In the genomic region with DNA sequence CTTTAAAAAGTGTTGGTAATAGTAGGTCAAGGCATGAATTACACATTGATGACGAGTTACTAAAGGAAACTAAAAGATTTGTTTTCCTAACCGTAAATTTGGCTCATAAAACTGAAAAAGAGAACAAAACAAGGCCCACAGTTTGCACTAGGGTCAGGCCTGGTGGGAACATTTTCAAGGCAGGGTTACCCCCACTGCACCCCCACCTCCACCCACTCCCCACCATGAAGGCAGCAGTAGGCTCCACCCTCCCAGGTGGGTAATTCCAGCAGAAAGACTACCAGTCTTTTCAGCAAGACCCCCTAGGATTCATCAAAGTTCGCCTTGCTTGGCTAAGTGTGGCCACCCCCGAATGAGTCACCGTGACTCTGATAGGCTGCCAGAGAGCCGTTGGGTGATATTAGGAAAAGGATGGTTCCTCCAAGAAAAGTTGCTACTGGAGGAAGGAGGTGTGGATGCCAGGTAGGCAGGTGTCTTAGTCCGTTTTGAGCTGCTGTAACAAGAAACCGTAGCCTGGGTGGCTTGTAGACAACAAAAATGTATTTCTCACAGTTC, we compare ENCODE assay signal across 31 cellular contexts. TPM values are rescaled to one million over a fixed set of nuclear protein-coding genes. Genes with fewer than 3 reads are reported as not detected.
DNase-seq lines count a peak whose midpoint lies in the region; ATAC-seq, FAIRE-seq and TF ChIP-seq lines count a peak whose summit lies in the region.
"Had no signal": no experiment of that assay in that cellular context is flagged by ENCODE, and none has a peak within 500 bp of the region (broad histone marks: within the 10 kb centered on the region; RNA-seq: fewer than 3 reads in every experiment).

No MANE protein-coding gene starts in this region.

- FAIRE-seq in HepG2 (lab: Jason Lieb, UNC): no peak
- FAIRE-seq: GM18507 had no signal

- TF ChIP-seq RAD21 in HepG2 (CRISPR knock-in tag; IDR thresholded peaks at IDR 0.05): no peak

- DNase-seq in HepG2 (ENCODE audit: low spot score) (no peak), right lobe of liver (no peak), NB4 (ENCODE audit: low read depth) (peak; percentile 31), left kidney (ENCODE audit: low read depth, low spot score) (peak; percentile 49), upper lobe of right lung (peak; percentile 11), right cardiac atrium (no peak), ecto neural progenitor cell (ENCODE audit: low spot score) (no peak)
- DNase-seq: ACHN; Caco-2; CD4-positive, alpha-beta memory T cell; DMS 273 treated with DMSO at 0.1 percent for 48 hours; DMS79 treated with DMSO at 0.1 percent for 48 hours; GDM1; H7; MM.1S; NCI-H1092; NCI-H1436; NCI-H187 treated with DMSO at 0.1 percent for 48 hours; NCI-H2107; NCI-H226; NCI-H510A treated with DMSO at 0.1 percent for 48 hours; NCI-H748 treated with DMSO at 0.1 percent for 48 hours; NK-92 treated with Interleukin-12 subunit alpha and Interleukin-12 subunit beta, amount 100 ng/mL, for 24 hours; SHP77 treated with DMSO at 0.1 percent for 48 hours; SK-N-SH had no signal

- POLR2A ChIA-PET in HepG2 (lab: Yijun Ruan, JAX): no interaction called here

- 20% methylated on average over 8 of the region's 8 CpGs for WGBS in HepG2 (ENCODE audit: low lambda C conversion rate)
- 43% methylated on average over 6 of the region's 8 CpGs for WGBS in right lobe of liver (ENCODE audit: insufficient coverage, low coverage, low lambda C conversion rate, missing lambda C conversion rate)
- 65% methylated on average over 8 of the region's 8 CpGs for WGBS in right cardiac atrium

- H3K9me3 ChIP-seq in HepG2 (ENCODE audit: low read length): no peaks in the 10 kb centered on the region
- H3K9me3 ChIP-seq in right lobe of liver: no peaks in the 10 kb centered on the region
- no peaks in the 10 kb centered on the region for H3K9me3 ChIP-seq in upper lobe of right lung
- no peaks in the 10 kb centered on the region for H3K9me3 ChIP-seq in right cardiac atrium (ENCODE audit: control insufficient read depth, low read length)
- H3K9me3 ChIP-seq: BLaER1 treated with 17β-estradiol and CSF1 and Interleukin-3, amounts not matched to agents 10 nM and 100 nM; Caco-2; SK-N-SH had no signal

- H3K4me3 ChIP-seq in HepG2 (replicated peaks in 1 of 3; ENCODE audit: insufficient read depth in 1 of 3, low read depth in 2 of 3, low read length in 3 of 3): no peak overlapping the region
- no peak overlapping the region for H3K4me3 ChIP-seq in right lobe of liver
- H3K4me3 ChIP-seq in NB4 (ENCODE audit: low read depth, low read length): no peak overlapping the region
- H3K4me3 ChIP-seq in upper lobe of right lung: no peak overlapping the region
- H3K4me3 ChIP-seq in right cardiac atrium (ENCODE audit: low read length): no peak overlapping the region
- H3K4me3 ChIP-seq: BLaER1 treated with 17β-estradiol and CSF1 and Interleukin-3, amounts not matched to agents 10 nM and 100 nM had no signal

- TF ChIP-seq POLR2A in HepG2 (IDR thresholded peaks at IDR 0.05; ENCODE audit: insufficient read depth in 1 of 2, low read depth in 2 of 2, low read length in 2 of 2) (no peak), right lobe of liver (IDR thresholded peaks at IDR 0.05) (no peak), NB4 (IDR thresholded peaks at IDR 0.05; ENCODE audit: extremely low read depth, insufficient read length) (no peak)

- H3K27me3 ChIP-seq in HepG2 (ENCODE audit: control insufficient read depth in 1 of 2, insufficient read depth in 2 of 2, low read length in 2 of 2) (peaks cover 2 to 36% of the 10 kb centered on the region in 2 experiments; a peak in 3 of 5 replicates), right lobe of liver (no peaks in the 10 kb centered on the region), upper lobe of right lung (peaks cover 5% of the 10 kb centered on the region), right cardiac atrium (ENCODE audit: control insufficient read depth, insufficient read depth) (no peaks in the 10 kb centered on the region)
- H3K27me3 ChIP-seq: BLaER1 treated with 17β-estradiol and CSF1 and Interleukin-3, amounts not matched to agents 10 nM and 100 nM had no signal

- no peaks in the 10 kb centered on the region; the same call in 1 of the 2 replicates for H4K20me1 ChIP-seq in HepG2 (ENCODE audit: insufficient read depth, low read length)
- H4K20me1 ChIP-seq: BLaER1 treated with 17β-estradiol and CSF1 and Interleukin-3, amounts not matched to agents 10 nM and 100 nM had no signal

- TF ChIP-seq CTCF in HepG2 (CRISPR knock-in tag; IDR thresholded peaks at IDR 0.05): no peak
- TF ChIP-seq CTCF in right lobe of liver (IDR thresholded peaks at IDR 0.05): no peak
- no peak for TF ChIP-seq CTCF in NB4 (IDR thresholded peaks at IDR 0.05; ENCODE audit: low read depth, low read length)
- no peak for TF ChIP-seq CTCF in upper lobe of right lung (IDR thresholded peaks at IDR 0.05)

- no peak overlapping the region for H3K9ac ChIP-seq in HepG2 (ENCODE audit: insufficient read depth, low read depth, low read length)
- H3K9ac ChIP-seq: BLaER1 treated with 17β-estradiol and CSF1 and Interleukin-3, amounts not matched to agents 10 nM and 100 nM; SK-N-SH had no signal

- BruUV-seq in HepG2 (replicated peaks; lab: Mats Ljungman, UMichigan): no TSS peak

- in situ Hi-C loops in HepG2 (cut with HindIII; ENCODE audit: extremely low pct_ligation_motif_present, low pct_unique_long_range_greater_than_20kb): no loop called here

- H3K36me3 ChIP-seq in HepG2 (replicated peaks in 1 of 2; ENCODE audit: control insufficient read depth in 1 of 2, insufficient read depth in 2 of 2, low read length in 2 of 2) (no peaks in the 10 kb centered on the region), right lobe of liver (no peaks in the 10 kb centered on the region), upper lobe of right lung (no peaks in the 10 kb centered on the region)
- H3K36me3 ChIP-seq: BLaER1 treated with 17β-estradiol and CSF1 and Interleukin-3, amounts not matched to agents 10 nM and 100 nM had no signal

- H3K79me2 ChIP-seq in HepG2 (ENCODE audit: insufficient read depth, low read length): no peaks in the 10 kb centered on the region

- intact Hi-C loops in HepG2 (cut with micrococcal nuclease; ENCODE audit: unreplicated experiment): no loop called here
- intact Hi-C loops in right lobe of liver (cut with DNase I): no loop called here
- intact Hi-C loops in upper lobe of right lung (cut with DNase I): no loop called here
- intact Hi-C loops in right cardiac atrium (cut with DNase I): no loop called here

- H3K27ac ChIP-seq in HepG2 (ENCODE audit: extremely low read length, insufficient read depth, low read length) (no peak overlapping the region), right lobe of liver (no peak overlapping the region), upper lobe of right lung (no peak overlapping the region), right cardiac atrium (ENCODE audit: low read length) (no peak overlapping the region)
- H3K27ac ChIP-seq: 22Rv1; BLaER1 treated with 17β-estradiol and CSF1 and Interleukin-3, amounts not matched to agents 10 nM and 100 nM; RWPE1 had no signal

- CTCF ChIA-PET in HepG2 (lab: Yijun Ruan, JAX; ENCODE audit: low intra/inter-chr PET ratio, low total read pairs): no interaction called here

- no peak overlapping the region for H3K4me2 ChIP-seq in HepG2 (ENCODE audit: low read depth, low read length)
- H3K4me2 ChIP-seq: BLaER1 treated with 17β-estradiol and CSF1 and Interleukin-3, amounts not matched to agents 10 nM and 100 nM; SK-N-SH had no signal

- no peak; the same call in 2 of the 3 replicates for ATAC-seq in HepG2
- no peak for ATAC-seq in right lobe of liver
- no peak for ATAC-seq in upper lobe of right lung
- ATAC-seq in right cardiac atrium: no peak
- no peak for ATAC-seq in HG03280 (IDR thresholded peaks at IDR 0.05; ENCODE audit: unreplicated experiment)

- H3K4me1 ChIP-seq in HepG2 (ENCODE audit: insufficient read depth, low read length) (peaks cover 6% of the 10 kb centered on the region; the same call in 1 of the 2 replicates), right lobe of liver (no peaks in the 10 kb centered on the region), upper lobe of right lung (no peaks in the 10 kb centered on the region), right cardiac atrium (ENCODE audit: control insufficient read depth, insufficient read depth, low read length) (no peaks in the 10 kb centered on the region)
- H3K4me1 ChIP-seq: Caco-2 had no signal

- no peak overlapping the region for H2AFZ ChIP-seq in HepG2 (ENCODE audit: low read length)

- TF ChIP-seq EP300 in HepG2 (IDR thresholded peaks at IDR 0.05; ENCODE audit: low read depth in 2 of 2, low read length in 2 of 2) (no peak), HepG2 (CRISPR knock-in tag; IDR thresholded peaks at IDR 0.05; ENCODE audit: borderline replicate concordance) (no peak)

RNA-seq across cellular contexts. Expression of gene DNAAF1, which starts 8.6 kb away (rescaled TPM):
- total RNA-seq in HepG2 (2016; rRNA removed; fragmentation: Illumina TruSeq; extraction: Trizol): 0.04 TPM in 1 of 2 replicates, not detected in the other
- total RNA-seq in HepG2 (2016; cell fraction: cytosol; rRNA removed; fragmentation: Illumina TruSeq; extraction: Trizol; ENCODE audit: low read depth): not detected in 2 replicates
- total RNA-seq in HepG2 (2016; cell fraction: insoluble cytoplasmic fraction; rRNA removed; fragmentation: Illumina TruSeq; extraction: Trizol): 0.09 TPM in 1 of 2 replicates, not detected in the other
- total RNA-seq in HepG2 (2016; cell fraction: membrane; rRNA removed; fragmentation: Illumina TruSeq; extraction: Trizol): 0.21 and 0.28 TPM in 2 replicates
- total RNA-seq in HepG2 (2016; cell fraction: nucleus; rRNA removed; fragmentation: Illumina TruSeq; extraction: Trizol): 0.22 and 0.25 TPM in 2 replicates
- polyA plus RNA-seq in HepG2 (2011; rRNA removed): 0.07 TPM in 1 of 2 replicates, not detected in the other
- polyA plus RNA-seq in HepG2 (2011; cell fraction: cytosol; rRNA removed): not detected in 2 replicates
- polyA plus RNA-seq in HepG2 (2011; cell fraction: nucleus; rRNA removed): 0.10 and 0.48 TPM in 2 replicates
- polyA plus RNA-seq in HepG2 (2012): 0.09 TPM in 1 of 2 replicates, not detected in the other
- not detected in 2 replicates for polyA plus RNA-seq in HepG2 (2016; cell fraction: cytosol; fragmentation: Illumina TruSeq; extraction: Trizol; ENCODE audit: low read depth)
- polyA plus RNA-seq in HepG2 (2016; cell fraction: insoluble cytoplasmic fraction; fragmentation: Illumina TruSeq; extraction: Trizol; ENCODE audit: low read depth): not detected in 2 replicates
- polyA plus RNA-seq in HepG2 (2016; cell fraction: membrane; fragmentation: Illumina TruSeq; extraction: Trizol; ENCODE audit: low read depth): not detected in 2 replicates
- 0.35 and 0.44 TPM in 2 replicates for polyA plus RNA-seq in HepG2 (2016; cell fraction: nucleus; fragmentation: Illumina TruSeq; extraction: Trizol; ENCODE audit: insufficient read depth, low read depth)
- 0.37 TPM in 1 of 2 replicates, not detected in the other for polyA minus RNA-seq in HepG2 (2011; rRNA and poly(A)+ RNA removed; ENCODE audit: low replicate concordance)
- not detected in 2 replicates for polyA minus RNA-seq in HepG2 (2011; cell fraction: cytosol; rRNA and poly(A)+ RNA removed)
- polyA minus RNA-seq in HepG2 (2011; cell fraction: nucleus; rRNA and poly(A)+ RNA removed): 0.37 TPM in 1 of 2 replicates, not detected in the other
- total RNA-seq in right lobe of liver: 1 to 10 TPM in 3 of 6 experiments, under 1 TPM in 1, not detected in 2; 0.37 to 5.6 (median 2.1) TPM
- 0.49 TPM for total RNA-seq in upper lobe of right lung
- total RNA-seq in right cardiac atrium: under 1 TPM in 2 of 4 donors, not detected in 2; 0.14 to 0.28 TPM
- 0.68 TPM for polyA plus RNA-seq in right cardiac atrium
- total RNA-seq: LHCN-M2 had no signal

RNA-seq across cellular contexts. Expression of gene HSDL1, which starts 8.8 kb away (rescaled TPM):
- total RNA-seq in HepG2 (2016; rRNA removed; fragmentation: Illumina TruSeq; extraction: Trizol): 41.0 and 49.7 TPM in 2 replicates
- 7.8 and 9.0 TPM in 2 replicates for total RNA-seq in HepG2 (2016; cell fraction: cytosol; rRNA removed; fragmentation: Illumina TruSeq; extraction: Trizol; ENCODE audit: low read depth)
- 44.0 and 52.4 TPM in 2 replicates for total RNA-seq in HepG2 (2016; cell fraction: insoluble cytoplasmic fraction; rRNA removed; fragmentation: Illumina TruSeq; extraction: Trizol)
- total RNA-seq in HepG2 (2016; cell fraction: membrane; rRNA removed; fragmentation: Illumina TruSeq; extraction: Trizol): 24.0 and 24.1 TPM in 2 replicates
- 44.3 and 51.5 TPM in 2 replicates for total RNA-seq in HepG2 (2016; cell fraction: nucleus; rRNA removed; fragmentation: Illumina TruSeq; extraction: Trizol)
- 38.5 and 49.2 TPM in 2 replicates for polyA plus RNA-seq in HepG2 (2011; rRNA removed)
- polyA plus RNA-seq in HepG2 (2011; cell fraction: cytosol; rRNA removed): 16.7 and 25.9 TPM in 2 replicates
- polyA plus RNA-seq in HepG2 (2011; cell fraction: nucleus; rRNA removed): 63.7 and 74.4 TPM in 2 replicates
- 37.4 and 44.3 TPM in 2 replicates for polyA plus RNA-seq in HepG2 (2012)
- 4.0 and 5.2 TPM in 2 replicates for polyA plus RNA-seq in HepG2 (2016; cell fraction: cytosol; fragmentation: Illumina TruSeq; extraction: Trizol; ENCODE audit: low read depth)
- 31.8 and 35.8 TPM in 2 replicates for polyA plus RNA-seq in HepG2 (2016; cell fraction: insoluble cytoplasmic fraction; fragmentation: Illumina TruSeq; extraction: Trizol; ENCODE audit: low read depth)
- 9.4 and 9.5 TPM in 2 replicates for polyA plus RNA-seq in HepG2 (2016; cell fraction: membrane; fragmentation: Illumina TruSeq; extraction: Trizol; ENCODE audit: low read depth)
- polyA plus RNA-seq in HepG2 (2016; cell fraction: nucleus; fragmentation: Illumina TruSeq; extraction: Trizol; ENCODE audit: insufficient read depth, low read depth): 82.3 and 86.1 TPM in 2 replicates
- polyA minus RNA-seq in HepG2 (2011; rRNA and poly(A)+ RNA removed; ENCODE audit: low replicate concordance): 16.9 and 31.3 TPM in 2 replicates
- 17.4 and 22.4 TPM in 2 replicates for polyA minus RNA-seq in HepG2 (2011; cell fraction: cytosol; rRNA and poly(A)+ RNA removed)
- polyA minus RNA-seq in HepG2 (2011; cell fraction: nucleus; rRNA and poly(A)+ RNA removed): 37.8 and 49.3 TPM in 2 replicates
- 1 to 10 TPM; 4.3 to 8.1 (median 6.2) TPM for total RNA-seq in right lobe of liver
- 31.0 TPM for total RNA-seq in upper lobe of right lung
- 10 to 100 TPM; 19.8 to 34.8 (median 26.5) TPM for total RNA-seq in right cardiac atrium
- 15.0 TPM for polyA plus RNA-seq in right cardiac atrium

RNA-seq across cellular contexts. Expression of gene TAF1C, which starts 33.1 kb away (rescaled TPM):
- total RNA-seq in HepG2 (2016; rRNA removed; fragmentation: Illumina TruSeq; extraction: Trizol): 8.3 and 15.6 TPM in 2 replicates
- total RNA-seq in HepG2 (2016; cell fraction: cytosol; rRNA removed; fragmentation: Illumina TruSeq; extraction: Trizol; ENCODE audit: low read depth): 9.0 and 11.9 TPM in 2 replicates
- total RNA-seq in HepG2 (2016; cell fraction: insoluble cytoplasmic fraction; rRNA removed; fragmentation: Illumina TruSeq; extraction: Trizol): 5.7 and 17.7 TPM in 2 replicates
- 9.2 and 10.3 TPM in 2 replicates for total RNA-seq in HepG2 (2016; cell fraction: membrane; rRNA removed; fragmentation: Illumina TruSeq; extraction: Trizol)
- 33.5 and 39.8 TPM in 2 replicates for total RNA-seq in HepG2 (2016; cell fraction: nucleus; rRNA removed; fragmentation: Illumina TruSeq; extraction: Trizol)
- polyA plus RNA-seq in HepG2 (2011; rRNA removed): 20.8 and 25.2 TPM in 2 replicates
- 6.5 and 8.8 TPM in 2 replicates for polyA plus RNA-seq in HepG2 (2011; cell fraction: cytosol; rRNA removed)
- polyA plus RNA-seq in HepG2 (2011; cell fraction: nucleus; rRNA removed): 318 and 424 TPM in 2 replicates
- polyA plus RNA-seq in HepG2 (2012): 24.5 and 34.3 TPM in 2 replicates
- 1.1 and 1.7 TPM in 2 replicates for polyA plus RNA-seq in HepG2 (2016; cell fraction: cytosol; fragmentation: Illumina TruSeq; extraction: Trizol; ENCODE audit: low read depth)
- polyA plus RNA-seq in HepG2 (2016; cell fraction: insoluble cytoplasmic fraction; fragmentation: Illumina TruSeq; extraction: Trizol; ENCODE audit: low read depth): 9.1 and 13.0 TPM in 2 replicates
- 1.9 and 2.6 TPM in 2 replicates for polyA plus RNA-seq in HepG2 (2016; cell fraction: membrane; fragmentation: Illumina TruSeq; extraction: Trizol; ENCODE audit: low read depth)
- polyA plus RNA-seq in HepG2 (2016; cell fraction: nucleus; fragmentation: Illumina TruSeq; extraction: Trizol; ENCODE audit: insufficient read depth, low read depth): 119 and 132 TPM in 2 replicates
- polyA minus RNA-seq in HepG2 (2011; rRNA and poly(A)+ RNA removed; ENCODE audit: low replicate concordance): 40.8 and 57.1 TPM in 2 replicates
- polyA minus RNA-seq in HepG2 (2011; cell fraction: cytosol; rRNA and poly(A)+ RNA removed): 4.0 and 5.1 TPM in 2 replicates
- polyA minus RNA-seq in HepG2 (2011; cell fraction: nucleus; rRNA and poly(A)+ RNA removed): 62.5 and 75.1 TPM in 2 replicates
- total RNA-seq in right lobe of liver: 10 to 100 TPM; 11.0 to 28.3 (median 19.3) TPM
- 80.2 TPM for total RNA-seq in upper lobe of right lung
- total RNA-seq in right cardiac atrium: 10 to 100 TPM; 26.0 to 31.1 (median 28.4) TPM
- polyA plus RNA-seq in right cardiac atrium: 36.2 TPM

RNA-seq across cellular contexts. Expression of gene MBTPS1, which starts 37.0 kb away (rescaled TPM):
- total RNA-seq in HepG2 (2016; rRNA removed; fragmentation: Illumina TruSeq; extraction: Trizol) (42.0 and 56.7 TPM in 2 replicates), right lobe of liver (10 to 100 TPM; 34.5 to 45.6 (median 40.1) TPM), upper lobe of right lung (97.5 TPM), right cardiac atrium (100 to 1,000 TPM in 2 of 4 donors, 10 to 100 TPM in 2; 88.1 to 112 (median 102) TPM)
- 14.4 and 16.1 TPM in 2 replicates for total RNA-seq in HepG2 (2016; cell fraction: cytosol; rRNA removed; fragmentation: Illumina TruSeq; extraction: Trizol; ENCODE audit: low read depth)
- total RNA-seq in HepG2 (2016; cell fraction: insoluble cytoplasmic fraction; rRNA removed; fragmentation: Illumina TruSeq; extraction: Trizol): 36.6 and 55.6 TPM in 2 replicates
- 45.4 and 47.4 TPM in 2 replicates for total RNA-seq in HepG2 (2016; cell fraction: membrane; rRNA removed; fragmentation: Illumina TruSeq; extraction: Trizol)
- 69.1 and 74.7 TPM in 2 replicates for total RNA-seq in HepG2 (2016; cell fraction: nucleus; rRNA removed; fragmentation: Illumina TruSeq; extraction: Trizol)
- polyA plus RNA-seq in HepG2 (2011; rRNA removed) (83.4 and 91.3 TPM in 2 replicates), right cardiac atrium (59.3 TPM)
- 67.3 and 71.7 TPM in 2 replicates for polyA plus RNA-seq in HepG2 (2011; cell fraction: cytosol; rRNA removed)
- polyA plus RNA-seq in HepG2 (2011; cell fraction: nucleus; rRNA removed): 131 and 133 TPM in 2 replicates
- polyA plus RNA-seq in HepG2 (2012): 62.6 and 69.2 TPM in 2 replicates
- polyA plus RNA-seq in HepG2 (2016; cell fraction: cytosol; fragmentation: Illumina TruSeq; extraction: Trizol; ENCODE audit: low read depth): 8.3 TPM in 2 replicates
- 38.4 and 45.1 TPM in 2 replicates for polyA plus RNA-seq in HepG2 (2016; cell fraction: insoluble cytoplasmic fraction; fragmentation: Illumina TruSeq; extraction: Trizol; ENCODE audit: low read depth)
- polyA plus RNA-seq in HepG2 (2016; cell fraction: membrane; fragmentation: Illumina TruSeq; extraction: Trizol; ENCODE audit: low read depth): 28.8 and 29.8 TPM in 2 replicates
- 102 and 104 TPM in 2 replicates for polyA plus RNA-seq in HepG2 (2016; cell fraction: nucleus; fragmentation: Illumina TruSeq; extraction: Trizol; ENCODE audit: insufficient read depth, low read depth)
- polyA minus RNA-seq in HepG2 (2011; rRNA and poly(A)+ RNA removed; ENCODE audit: low replicate concordance): 115 TPM in 2 replicates
- 74.7 and 82.8 TPM in 2 replicates for polyA minus RNA-seq in HepG2 (2011; cell fraction: cytosol; rRNA and poly(A)+ RNA removed)
- 177 and 179 TPM in 2 replicates for polyA minus RNA-seq in HepG2 (2011; cell fraction: nucleus; rRNA and poly(A)+ RNA removed)

RNA-seq across cellular contexts. Expression of gene ADAD2, which starts 37.2 kb away (rescaled TPM):
- total RNA-seq in HepG2 (2016; rRNA removed; fragmentation: Illumina TruSeq; extraction: Trizol): not detected in 2 replicates
- not detected in 2 replicates for total RNA-seq in HepG2 (2016; cell fraction: cytosol; rRNA removed; fragmentation: Illumina TruSeq; extraction: Trizol; ENCODE audit: low read depth)
- total RNA-seq in HepG2 (2016; cell fraction: insoluble cytoplasmic fraction; rRNA removed; fragmentation: Illumina TruSeq; extraction: Trizol): not detected in 2 replicates
- not detected in 2 replicates for total RNA-seq in HepG2 (2016; cell fraction: membrane; rRNA removed; fragmentation: Illumina TruSeq; extraction: Trizol)
- not detected in 2 replicates for total RNA-seq in HepG2 (2016; cell fraction: nucleus; rRNA removed; fragmentation: Illumina TruSeq; extraction: Trizol)
- polyA plus RNA-seq in HepG2 (2011; rRNA removed): not detected in 2 replicates
- 0.03 TPM in 1 of 2 replicates, not detected in the other for polyA plus RNA-seq in HepG2 (2011; cell fraction: cytosol; rRNA removed)
- polyA plus RNA-seq in HepG2 (2011; cell fraction: nucleus; rRNA removed): not detected in 2 replicates
- polyA plus RNA-seq in HepG2 (2012): not detected in 2 replicates
- polyA plus RNA-seq in HepG2 (2016; cell fraction: cytosol; fragmentation: Illumina TruSeq; extraction: Trizol; ENCODE audit: low read depth): not detected in 2 replicates
- not detected in 2 replicates for polyA plus RNA-seq in HepG2 (2016; cell fraction: insoluble cytoplasmic fraction; fragmentation: Illumina TruSeq; extraction: Trizol; ENCODE audit: low read depth)
- polyA plus RNA-seq in HepG2 (2016; cell fraction: membrane; fragmentation: Illumina TruSeq; extraction: Trizol; ENCODE audit: low read depth): not detected in 2 replicates
- not detected in 2 replicates for polyA plus RNA-seq in HepG2 (2016; cell fraction: nucleus; fragmentation: Illumina TruSeq; extraction: Trizol; ENCODE audit: insufficient read depth, low read depth)
- polyA minus RNA-seq in HepG2 (2011; rRNA and poly(A)+ RNA removed; ENCODE audit: low replicate concordance): not detected in 2 replicates
- not detected in 2 replicates for polyA minus RNA-seq in HepG2 (2011; cell fraction: cytosol; rRNA and poly(A)+ RNA removed)
- polyA minus RNA-seq in HepG2 (2011; cell fraction: nucleus; rRNA and poly(A)+ RNA removed): not detected in 2 replicates
- 1 to 10 TPM in 1 of 6 experiments, under 1 TPM in 1, not detected in 4; 0.87 to 1.0 TPM for total RNA-seq in right lobe of liver
- total RNA-seq in upper lobe of right lung: 0.52 TPM
- under 1 TPM in 3 of 4 donors, not detected in 1; 0.38 to 0.62 (median 0.60) TPM for total RNA-seq in right cardiac atrium
- polyA plus RNA-seq in right cardiac atrium: 2.9 TPM
- total RNA-seq: Caco-2; CD4-positive, alpha-beta memory T cell; H7; LHCN-M2 had no signal
- polyA plus RNA-seq: CD4-positive, alpha-beta memory T cell; SK-N-SH had no signal

Comparison
In these comparisons a context has a peak if more than half of its experiments do, and no peak if none do; other contexts are left out.
1. DNase-seq: peak in NB4 (single experiment), left kidney (single experiment) and upper lobe of right lung (single experiment); none in HepG2 (single experiment), right lobe of liver (0 of 3), right cardiac atrium (0 of 3) and ecto neural progenitor cell (single experiment).